1 cellular context compared by ENCODE assay signal in genomic region chr2:27024812-27025211, GRCh38.
A peak's percentile ranks its signal among the peaks of the same experiment; 100 is the strongest.
TF ChIP-seq lines count a peak whose summit lies in the region.

No MANE protein-coding gene starts in this region.

TF ChIP-seq in K562, 482 proteins besides CTCF, POLR2A, EP300 and RAD21:
- peak; percentile 97 for TF ChIP-seq ZBTB33 (CRISPR knock-in tag; IDR thresholded peaks at IDR 0.05)
- peak; percentile 66 for TF ChIP-seq RBM22 (IDR thresholded peaks at IDR 0.05; ENCODE audit: low read depth, low read length, poor library complexity, severe bottlenecking)
- no peak for TF ChIP-seq MYNN (IDR thresholded peaks at IDR 0.05)
- TF ChIP-seq MYNN (CRISPR knock-in tag; IDR thresholded peaks at IDR 0.05): no peak
- TF ChIP-seq POLR2G (IDR thresholded peaks at IDR 0.05; ENCODE audit: low read depth, low read length): peak; percentile 58
